In genomic region chr2:136281281-136282117, GRCh38 we compare ENCODE assay signal across 9 cellular contexts.
DNase-seq lines count a peak whose midpoint lies in the region; ATAC-seq and TF ChIP-seq lines count a peak whose summit lies in the region.
"Had no signal": no experiment of that assay in that cellular context is flagged by ENCODE, and none has a peak within 500 bp of the region (broad histone marks: within the 10 kb centered on the region; RNA-seq: fewer than 3 reads in every experiment).

No MANE protein-coding gene starts in this region.

- H3K27ac ChIP-seq in coronary artery, result no peak overlapping the region

- peak; percentile 39 to 59 (median 55) for DNase-seq in T-helper 17 cell
- peak; percentile 56 for DNase-seq in activated gamma-delta T cell treated with Interleukin-2 at 50 U/mL for 16 hours
- peak; percentile 20 for DNase-seq in stimulated activated CD8-positive, alpha-beta memory T cell treated with anti-CD3 and anti-CD28 coated beads, Interleukin-12 subunit alpha, Interleukin-12 subunit beta, amount 100 ng/mL, for 4 hours (ENCODE audit: low read depth)
- DNase-seq in SW480 (ENCODE audit: low spot score), result no peak
- no peak for DNase-seq in coronary artery (ENCODE audit: low spot score)
- no peak for DNase-seq in NCI-H1092 treated with DMSO at 0.1 percent for 48 hours (lab: John Stamatoyannopoulos, UW)
- no peak for DNase-seq in COLO829 (ENCODE audit: low spot score)

- TF ChIP-seq CTCF in coronary artery (IDR thresholded peaks at IDR 0.05), result no peak

- no peaks in the 10 kb centered on the region for H3K9me3 ChIP-seq in T-helper 17 cell (ENCODE audit: control insufficient read depth, low read length, poor library complexity, severe bottlenecking)

- ATAC-seq in GM18907 (IDR thresholded peaks at IDR 0.05; ENCODE audit: unreplicated experiment), result peak; percentile 73
- ATAC-seq in T-helper 17 cell, result peak; percentile 92

- peak overlapping the region; percentile 82 for H3K4me3 Mint-ChIP-seq in T-helper 17 cell
- H3K4me3 Mint-ChIP-seq: type B pancreatic cell had no signal

- H3K36me3 Mint-ChIP-seq in T-helper 17 cell (ENCODE audit: low read depth), result no peaks in the 10 kb centered on the region
- H3K36me3 Mint-ChIP-seq: type B pancreatic cell had no signal

- peaks cover 38% of the 10 kb centered on the region for H3K4me1 Mint-ChIP-seq in T-helper 17 cell

- no peak overlapping the region for H3K4me3 ChIP-seq in coronary artery

- H3K27me3 Mint-ChIP-seq in T-helper 17 cell, result no peaks in the 10 kb centered on the region

- peak overlapping the region; percentile 100 for H3K27ac Mint-ChIP-seq in T-helper 17 cell
- H3K27ac Mint-ChIP-seq: type B pancreatic cell had no signal

Comparison
In these comparisons a context has a peak if more than half of its experiments do, and no peak if none do; other contexts are left out.
1. DNase-seq: peak in T-helper 17 cell (3 of 3), activated gamma-delta T cell treated with Interleukin-2 at 50 U/mL for 16 hours (single experiment) and stimulated activated CD8-positive, alpha-beta memory T cell treated with anti-CD3 and anti-CD28 coated beads, Interleukin-12 subunit alpha, Interleukin-12 subunit beta, amount 100 ng/mL, for 4 hours (single experiment); none in SW480 (single experiment), coronary artery (single experiment), NCI-H1092 treated with DMSO at 0.1 percent for 48 hours (single experiment) and COLO829 (single experiment).